Comparison of ENCODE assay signal across 20 cellular contexts in the genomic region with DNA sequence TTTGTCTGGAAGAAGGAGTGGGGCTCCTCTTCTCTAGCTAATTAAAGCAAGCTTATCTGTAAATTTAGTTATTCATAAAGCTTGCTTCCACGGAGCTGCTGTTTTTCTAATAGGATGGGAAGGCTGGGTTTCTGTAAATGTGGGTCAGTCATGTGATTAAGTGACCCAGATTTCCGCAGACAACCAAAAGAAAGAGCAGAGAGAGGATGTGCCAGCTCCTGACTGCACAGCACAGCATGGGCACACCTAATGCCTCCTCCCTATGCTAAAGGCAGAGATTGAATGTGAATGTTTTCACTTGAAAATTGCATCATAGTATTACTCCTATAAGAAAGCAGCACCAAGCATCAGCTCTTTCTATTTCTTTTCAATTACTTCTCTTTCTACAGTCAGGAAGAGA.
DNase-seq lines count a peak whose midpoint lies in the region; TF ChIP-seq lines count a peak whose summit lies in the region.
"Had no signal": no experiment of that assay in that cellular context is flagged by ENCODE, and none has a peak within 500 bp of the region (broad histone marks: within the 10 kb centered on the region; RNA-seq: fewer than 3 reads in every experiment).

No MANE protein-coding gene starts in this region.

- no peak overlapping the region for H4K5ac ChIP-seq in mesendoderm (ENCODE audit: low read length)

- H3K27ac ChIP-seq in OCI-LY3 (ENCODE audit: low read length) (no peak overlapping the region), mesendoderm (ENCODE audit: low read depth, low read length) (no peak overlapping the region)
- H3K27ac ChIP-seq: uterus had no signal

- no CpG with 5 or more reads among the region's 2 CpGs for WGBS in mesendoderm (ENCODE audit: extremely low coverage, insufficient coverage, low lambda C conversion rate)

- H3K9ac ChIP-seq in OCI-LY3 (ENCODE audit: low read length) (no peak overlapping the region), mesendoderm (ENCODE audit: low read length) (no peak overlapping the region)

- no peak overlapping the region for H3K4ac ChIP-seq in mesendoderm (ENCODE audit: low read depth, low read length)

- no peak overlapping the region for H2AFZ ChIP-seq in OCI-LY3 (ENCODE audit: low read depth, low read length)

- H3K36me3 ChIP-seq in OCI-LY3 (replicated peaks; ENCODE audit: low read depth, low read length) (no peaks in the 10 kb centered on the region), mesendoderm (ENCODE audit: control insufficient read depth, insufficient read depth, low read length) (no peaks in the 10 kb centered on the region)
- H3K36me3 ChIP-seq: BE2C, uterus had no signal

- no peaks in the 10 kb centered on the region for H3K27me3 ChIP-seq in OCI-LY3 (ENCODE audit: low read depth, low read length)
- H3K27me3 ChIP-seq in mesendoderm (ENCODE audit: insufficient read depth, low read length, poor library complexity), result no peaks in the 10 kb centered on the region
- H3K27me3 ChIP-seq: BE2C, uterus had no signal

- no peak overlapping the region for H3K23ac ChIP-seq in mesendoderm (ENCODE audit: low read length)

- H4K8ac ChIP-seq in mesendoderm (ENCODE audit: low read depth, low read length), result no peak overlapping the region

- peaks cover 14% of the 10 kb centered on the region for H3K4me1 ChIP-seq in OCI-LY3 (ENCODE audit: low read length)
- peaks cover 7% of the 10 kb centered on the region for H3K4me1 ChIP-seq in mesendoderm (ENCODE audit: control insufficient read depth, low read depth, low read length)
- H3K4me1 ChIP-seq: uterus had no signal

- H3K9me3 ChIP-seq in OCI-LY3 (ENCODE audit: insufficient read depth, low read length), result no peaks in the 10 kb centered on the region
- H3K9me3 ChIP-seq: BE2C, uterus had no signal

- H3K79me2 ChIP-seq in OCI-LY3 (ENCODE audit: low read length), result no peaks in the 10 kb centered on the region
- peaks cover 4% of the 10 kb centered on the region for H3K79me2 ChIP-seq in mesendoderm (ENCODE audit: control insufficient read depth, insufficient read depth, low read length)

- no peak overlapping the region for H2AK5ac ChIP-seq in mesendoderm (ENCODE audit: low read length)

- no peak overlapping the region for H2BK15ac ChIP-seq in mesendoderm (replicated peaks; ENCODE audit: low read depth)

- H4K20me1 ChIP-seq in OCI-LY3 (ENCODE audit: insufficient read depth, low read length), result no peaks in the 10 kb centered on the region

- H2BK5ac ChIP-seq in mesendoderm (ENCODE audit: low read length), result no peak overlapping the region

- TF ChIP-seq CTCF in OCI-LY3 (IDR thresholded peaks at IDR 0.05; ENCODE audit: low read depth, low read length), result no peak

- H3K4me2 ChIP-seq in OCI-LY3 (ENCODE audit: low read length) (peak overlapping the region; percentile 32), mesendoderm (ENCODE audit: low read length) (no peak overlapping the region)

- no peak overlapping the region for H3K18ac ChIP-seq in mesendoderm (ENCODE audit: low read length)

- H3K56ac ChIP-seq in mesendoderm (ENCODE audit: low read length), result no peak overlapping the region

- DNase-seq in cerebellum (ENCODE audit: low spot score) (peak; percentile 48), medulla oblongata (ENCODE audit: extremely low spot score) (peak; percentile 42), NCI-H526 treated with DMSO at 0.1 percent for 48 hours (lab: John Stamatoyannopoulos, UW) (no peak), NCI-H128 (lab: John Stamatoyannopoulos, UW; ENCODE audit: unreplicated experiment) (no peak), mesendoderm (no peak)
- DNase-seq in activated naive CD4-positive, alpha-beta T cell treated with Interleukin-2 at 50 U/mL for 16 hours, result no peak
- DNase-seq: activated B cell treated with CpG ODN at 0.5 μM for 24 hours; BE2C; Calu3; endodermal cell; GDM1; Karpas-422; NCI-H1048; NCI-H2081 treated with DMSO at 0.1 percent for 48 hours; NCI-H524; SHP77 treated with DMSO at 0.1 percent for 48 hours; stimulated activated CD4-positive, alpha-beta T cell treated with anti-CD3 and anti-CD28 coated beads, Interleukin-4, amount 100 ng/mL, for 4 hours; uterus had no signal

- H2BK120ac ChIP-seq in mesendoderm (ENCODE audit: low read depth, low read length), result no peak overlapping the region

- H3K4me3 ChIP-seq in OCI-LY3 (ENCODE audit: low read length) (no peak overlapping the region), mesendoderm (ENCODE audit: low read length) (no peak overlapping the region)
- H3K4me3 ChIP-seq: GM12878, uterus had no signal

- peaks cover 3% of the 10 kb centered on the region for H3K79me1 ChIP-seq in mesendoderm (ENCODE audit: low read length)

Comparison
In these comparisons a context has a peak if more than half of its experiments do, and no peak if none do; other contexts are left out.
1. DNase-seq: peak in cerebellum (single experiment) and medulla oblongata (single experiment); none in NCI-H526 treated with DMSO at 0.1 percent for 48 hours (single experiment), activated naive CD4-positive, alpha-beta T cell treated with Interleukin-2 at 50 U/mL for 16 hours (single experiment), NCI-H128 (single experiment) and mesendoderm (single experiment).